Comparison of ENCODE assay signal across 26 cellular contexts in genomic region chr17:63635787-63636186, GRCh38. TPM values are rescaled to one million over a fixed set of nuclear protein-coding genes. Genes with fewer than 3 reads are reported as not detected.
DNase-seq lines count a peak whose midpoint lies in the region; ATAC-seq, FAIRE-seq and TF ChIP-seq lines count a peak whose summit lies in the region.
"Had no signal": no experiment of that assay in that cellular context is flagged by ENCODE, and none has a peak within 500 bp of the region (broad histone marks: within the 10 kb centered on the region; RNA-seq: fewer than 3 reads in every experiment).

No MANE protein-coding gene starts in this region.

- SMC1A ChIA-PET in GM12878 (lab: Charles Lee; ENCODE audit: uncharacterized antibody, unreplicated experiment), result interaction anchor here (0.9 to 1.6 kb wide), 7 partner anchors 10 to 41 kb away, joined by 3 to 5 read pairs (median 3); no protein-coding TSS in a partner anchor

- RAD21 ChIA-PET in GM12878 (lab: Charles Lee; ENCODE audit: unreplicated experiment), result interaction anchor here (1.7 to 2.1 kb wide), 2 partner anchors 10 to 34 kb away, joined by 3 to 4 read pairs; no protein-coding TSS in a partner anchor

- no peak overlapping the region for H2AFZ ChIP-seq in GM12878 (ENCODE audit: control insufficient read depth, low read depth, low read length)

- in situ Hi-C loops in G401 (cut with HindIII; ENCODE audit: low sequenced_read_pairs), result no loop called here
- in situ Hi-C loops in GM12878 (cut with MboI), result no loop called here

- intact Hi-C loops in GM12878 (cut with micrococcal nuclease; ENCODE audit: unreplicated experiment), result no loop called here
- intact Hi-C loops in psoas muscle (cut with DNase I), result no loop called here

- H3K4me3 ChIP-seq in GM12878, result no peak overlapping the region
- H3K4me3 ChIP-seq in psoas muscle, result no peak overlapping the region
- H3K4me3 ChIP-seq: breast epithelium, K562, SJCRH30, tibial artery had no signal

- no peaks in the 10 kb centered on the region; the same call in none of the 2 replicates for H3K79me2 ChIP-seq in GM12878 (ENCODE audit: control insufficient read depth, insufficient read depth, low read length)

- DNase-seq in G401 (ENCODE audit: low spot score), result peak; percentile 32
- no peak for DNase-seq in GM12878 (ENCODE audit: low read depth, low spot score)
- peak; percentile 10 to 61 for DNase-seq in hippocampal formation (lab: John Stamatoyannopoulos, UW)
- DNase-seq in psoas muscle, result no peak
- no peak for DNase-seq in activated T-cell treated with anti-CD3 and anti-CD28 coated beads, Interleukin-2, amount 50 U/mL, for 48 hours
- DNase-seq in DMS 273 treated with DMSO at 0.1 percent for 48 hours (lab: John Stamatoyannopoulos, UW), result no peak
- DNase-seq: activated CD8-positive, alpha-beta memory T cell treated with anti-CD3 and anti-CD28 coated beads, Interleukin-2, amount 50 U/mL, for 48 hours; activated effector memory CD4-positive, alpha-beta T cell treated with anti-CD3 and anti-CD28 coated beads, Interleukin-2, amount 50 U/mL, for 16 hours; activated naive CD8-positive, alpha-beta T cell treated with anti-CD3 and anti-CD28 coated beads, Interleukin-2, amount 50 U/mL, for 24 hours; CD8-positive, alpha-beta T cell; DMS53; foreskin melanocyte; NCI-H146; NCI-H2171 treated with DMSO at 0.1 percent for 48 hours; NCI-H82; SJCRH30; stimulated activated naive CD4-positive, alpha-beta T cell; T-helper 2 cell; tibial artery had no signal

- no peak overlapping the region for H3K9ac ChIP-seq in GM12878 (ENCODE audit: control insufficient read depth, insufficient read depth, low read length)

- TF ChIP-seq EP300 in GM12878 (IDR thresholded peaks at IDR 0.05; ENCODE audit: borderline replicate concordance in 1 of 2, control insufficient read depth in 1 of 2, low read depth in 2 of 2, low read length in 2 of 2), result no peak

- WGBS in GM12878 (ENCODE audit: insufficient coverage, insufficient replicate concordance, low lambda C conversion rate, missing lambda C conversion rate), result 90% methylated on average over 2 of the region's 2 CpGs
- WGBS in psoas muscle, 3 donors, result 35 to 40% (median 37%) methylated on average over 2 of the region's 2 CpGs

- H3K27ac ChIP-seq in GM12878 (ENCODE audit: control insufficient read depth, insufficient read depth), result no peak overlapping the region
- H3K27ac ChIP-seq in psoas muscle, result peak overlapping the region; percentile 56
- H3K27ac ChIP-seq: epithelial cell of prostate, SJCRH30, tibial artery, VCaP had no signal

- CTCF ChIA-PET in GM12878 (lab: Yijun Ruan, JAX), result interaction anchor here (1.1 to 1.5 kb wide), 3 partner anchors 23 to 53 kb away, joined by 3 to 5 read pairs (median 4); no protein-coding TSS in a partner anchor

- H3K36me3 ChIP-seq in GM12878 (ENCODE audit: control insufficient read depth in 2 of 2, insufficient read depth in 2 of 2, low read length in 1 of 2) (peaks cover 6 to 14% of the 10 kb centered on the region in 2 experiments), psoas muscle (ENCODE audit: insufficient read depth in 1 of 2, low read depth in 1 of 2) (peaks cover 0 to 53% of the 10 kb centered on the region in 2 donors)
- H3K36me3 ChIP-seq: breast epithelium had no signal

- no peaks in the 10 kb centered on the region for H3K9me3 ChIP-seq in GM12878 (replicated peaks; ENCODE audit: control insufficient read depth, insufficient read depth, low read length)
- H3K9me3 ChIP-seq in psoas muscle, result no peaks in the 10 kb centered on the region
- H3K9me3 ChIP-seq: breast epithelium, SJCRH30, tibial artery had no signal

- ATAC-seq in GM12878 (no peak), psoas muscle (peak in 2 of 4 donors; percentile 49 to 61), HG02884 (IDR thresholded peaks at IDR 0.05; ENCODE audit: unreplicated experiment) (no peak), HG03378 (IDR thresholded peaks at IDR 0.05; ENCODE audit: unreplicated experiment) (no peak)
- ATAC-seq: activated naive CD8-positive, alpha-beta T cell treated with anti-CD3 and anti-CD28 coated beads, Interleukin-2, amount 50 U/mL, for 24 hours; CD8-positive, alpha-beta T cell; K562 had no signal

- no peaks in the 10 kb centered on the region for H3K27me3 ChIP-seq in GM12878 (replicated peaks in 1 of 2; ENCODE audit: control insufficient read depth in 2 of 2, insufficient read depth in 2 of 2, low read length in 1 of 2)
- H3K27me3 ChIP-seq in psoas muscle (ENCODE audit: insufficient read depth in 3 of 3, low read length in 2 of 3), result no peaks in the 10 kb centered on the region
- H3K27me3 ChIP-seq: breast epithelium, SJCRH30, tibial artery had no signal

- BruUV-seq in GM12878 (replicated peaks; lab: Mats Ljungman, UMichigan), result TSS peak; percentile 11

- no peak for TF ChIP-seq POLR2A in GM12878 (IDR thresholded peaks at IDR 0.05; ENCODE audit: low read depth, low read length)

- H4K20me1 ChIP-seq in GM12878 (ENCODE audit: control insufficient read depth, insufficient read depth), result no peaks in the 10 kb centered on the region

- no peaks in the 10 kb centered on the region for H3K4me1 ChIP-seq in GM12878 (ENCODE audit: control insufficient read depth, insufficient read depth, low read length)
- peaks cover 28% of the 10 kb centered on the region for H3K4me1 ChIP-seq in psoas muscle
- H3K4me1 ChIP-seq: breast epithelium, SJCRH30 had no signal

- TF ChIP-seq CTCF in GM12878 (IDR thresholded peaks at IDR 0.05 in 2 of 3, conservative IDR thresholded peaks at IDR 0.05 in 1 of 3; ENCODE audit: control insufficient read depth in 2 of 3, extremely low read depth in 1 of 3, insufficient read depth in 1 of 3, low read depth in 3 of 3, low read length in 3 of 3) (no peak), psoas muscle (IDR thresholded peaks at IDR 0.05) (no peak)

- POLR2A ChIA-PET in GM12878 (lab: Charles Lee), result interaction anchor here (1.2 to 1.3 kb wide), 2 partner anchors 8 to 11 kb away, joined by 3 to 4 read pairs; no protein-coding TSS in a partner anchor

- TF ChIP-seq RAD21 in GM12878 (IDR thresholded peaks at IDR 0.05; ENCODE audit: insufficient read depth, low read depth, low read length), result no peak

- no peak overlapping the region for H3K4me2 ChIP-seq in GM12878 (ENCODE audit: control insufficient read depth, insufficient read depth)

- FAIRE-seq in GM12878 (lab: Jason Lieb, UNC), result no peak
- FAIRE-seq: H1, K562 had no signal

TF ChIP-seq in GM12878, 131 proteins besides CTCF, POLR2A, EP300 and RAD21 (continues in another document):
- TF ChIP-seq MLLT1 (IDR thresholded peaks at IDR 0.05), result no peak

RNA-seq across cellular contexts. Expression of gene MAP3K3, which starts 13.6 kb away (rescaled TPM):
- 9.1 and 13.8 TPM in 2 replicates for total RNA-seq in G401 (2014; rRNA removed; shearing (Covaris generic))
- 52.5 and 67.1 TPM in 2 replicates for total RNA-seq in GM12878 (2013; cell fraction: nucleolus; rRNA removed)
- total RNA-seq in GM12878 (2014; rRNA removed) (24.1 and 24.3 TPM in 2 replicates), GM12878 (2014; rRNA removed; fragmentation: Illumina TruSeq; extraction: Trizol) (16.0 and 17.2 TPM in 2 replicates), GM12878 (2021) (22.9 and 23.2 TPM in 2 replicates), psoas muscle (10 to 100 TPM; 19.7 to 27.4 (median 24.7) TPM)
- 6.2 TPM for polyA plus RNA-seq in GM12878 (2011; ENCODE audit: low read depth)
- polyA plus RNA-seq in GM12878 (2011; rRNA removed) (11.6 and 13.8 TPM in 2 replicates), GM12878 (2014; fragmentation: Illumina TruSeq; extraction: Trizol) (10.3 and 16.1 TPM in 2 replicates), GM12878 (2014; fragmentation: Nextera tagmentation; extraction: Ambion mirVana) (1 to 10 TPM; 1.6 to 2.0 TPM), GM12878 (2014; rRNA removed) (19.0 and 19.9 TPM in 2 replicates), GM12878 (2016; fragmentation: Nextera tagmentation; extraction: Ambion mirVana) (1 to 10 TPM; 3.4 to 5.3 TPM), psoas muscle (10 to 100 TPM in 2 of 3 donors, 1 to 10 TPM in 1; 8.3 to 22.1 (median 12.6) TPM)
- polyA plus RNA-seq in GM12878 (2011; cell fraction: cytosol; rRNA removed), result 14.3 and 15.8 TPM in 2 replicates
- polyA plus RNA-seq in GM12878 (2011; cell fraction: nucleus; rRNA removed), result 30.2 and 35.7 TPM in 2 replicates
- polyA plus RNA-seq in GM12878 (2012), result 11.5 and 13.7 TPM in 2 replicates
- polyA minus RNA-seq in GM12878 (2011; rRNA and poly(A)+ RNA removed), result 18.0 and 23.0 TPM in 2 replicates
- polyA minus RNA-seq in GM12878 (2011; cell fraction: cytosol; rRNA and poly(A)+ RNA removed), result 6.5 and 7.6 TPM in 2 replicates
- polyA minus RNA-seq in GM12878 (2011; cell fraction: nucleus; rRNA and poly(A)+ RNA removed), result 11.6 and 25.1 TPM in 2 replicates

RNA-seq across cellular contexts. Expression of gene TACO1, which starts 35.1 kb away (rescaled TPM):
- 63.9 and 64.6 TPM in 2 replicates for total RNA-seq in G401 (2014; rRNA removed; shearing (Covaris generic))
- 5.1 and 6.5 TPM in 2 replicates for total RNA-seq in GM12878 (2013; cell fraction: nucleolus; rRNA removed)
- total RNA-seq in GM12878 (2014; rRNA removed) (11.8 and 14.3 TPM in 2 replicates), GM12878 (2014; rRNA removed; fragmentation: Illumina TruSeq; extraction: Trizol) (18.7 and 19.9 TPM in 2 replicates), GM12878 (2021) (31.0 and 31.1 TPM in 2 replicates), psoas muscle (10 to 100 TPM; 28.6 to 45.5 (median 41.5) TPM)
- polyA plus RNA-seq in GM12878 (2011; ENCODE audit: low read depth), result 17.7 TPM
- polyA plus RNA-seq in GM12878 (2011; rRNA removed) (24.9 and 26.7 TPM in 2 replicates), GM12878 (2014; fragmentation: Illumina TruSeq; extraction: Trizol) (27.1 and 27.3 TPM in 2 replicates), GM12878 (2014; fragmentation: Nextera tagmentation; extraction: Ambion mirVana) (10 to 100 TPM in 1 of 2 experiments, 1 to 10 TPM in 1; 8.5 to 16.1 TPM), GM12878 (2014; rRNA removed) (30.8 and 32.7 TPM in 2 replicates), GM12878 (2016; fragmentation: Nextera tagmentation; extraction: Ambion mirVana) (10 to 100 TPM; 33.7 to 38.6 TPM), psoas muscle (10 to 100 TPM; 41.0 to 49.5 (median 48.7) TPM)
- polyA plus RNA-seq in GM12878 (2011; cell fraction: cytosol; rRNA removed), result 22.9 and 35.9 TPM in 2 replicates
- polyA plus RNA-seq in GM12878 (2011; cell fraction: nucleus; rRNA removed), result 17.4 and 26.9 TPM in 2 replicates
- polyA plus RNA-seq in GM12878 (2012), result 19.5 and 20.0 TPM in 2 replicates
- 13.6 and 15.0 TPM in 2 replicates for polyA minus RNA-seq in GM12878 (2011; rRNA and poly(A)+ RNA removed)
- 5.3 and 8.7 TPM in 2 replicates for polyA minus RNA-seq in GM12878 (2011; cell fraction: cytosol; rRNA and poly(A)+ RNA removed)
- 2.7 and 5.4 TPM in 2 replicates for polyA minus RNA-seq in GM12878 (2011; cell fraction: nucleus; rRNA and poly(A)+ RNA removed)

Comparison
In these comparisons a context has a peak if more than half of its experiments do, and no peak if none do; other contexts are left out.
1. DNase-seq: peak in G401 (single experiment) and hippocampal formation (2 of 2); none in GM12878 (single experiment), psoas muscle (0 of 2), activated T-cell treated with anti-CD3 and anti-CD28 coated beads, Interleukin-2, amount 50 U/mL, for 48 hours (0 of 2) and DMS 273 treated with DMSO at 0.1 percent for 48 hours (single experiment).